ENCODE assay signal across 11 cellular contexts in the genomic region with DNA sequence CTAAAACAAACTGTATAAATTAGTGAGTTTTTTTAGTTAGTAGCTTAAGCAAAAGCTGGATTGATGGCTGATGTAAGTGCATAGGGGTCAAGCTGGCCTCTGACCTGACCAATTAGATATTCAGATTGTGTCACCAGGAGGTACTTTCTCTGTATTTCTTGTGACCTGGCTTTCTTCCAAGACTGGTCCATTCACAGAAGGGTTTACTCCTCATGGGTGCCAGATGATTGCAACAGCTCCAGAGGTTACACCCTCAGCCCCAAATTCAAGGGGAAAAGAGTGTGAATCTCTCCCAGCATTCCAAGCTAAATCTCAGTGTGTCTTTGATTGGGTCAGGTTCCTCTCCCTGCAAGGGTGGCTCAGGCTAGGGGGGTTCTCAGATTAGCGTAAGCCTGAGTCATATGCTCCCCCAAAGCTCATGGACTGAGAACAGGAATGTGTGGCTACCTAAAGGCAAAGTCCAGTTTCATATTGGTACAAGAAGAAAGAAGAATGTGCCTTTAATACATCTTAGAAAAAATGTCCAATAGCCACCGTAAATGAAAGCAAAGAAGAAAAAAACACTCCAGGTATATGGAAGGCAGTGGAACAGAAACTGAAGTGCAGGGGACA. TPM values are rescaled to one million over a fixed set of nuclear protein-coding genes. Genes with fewer than 3 reads are reported as not detected.
DNase-seq lines count a peak whose midpoint lies in the region; ATAC-seq and TF ChIP-seq lines count a peak whose summit lies in the region.
"Had no signal": no experiment of that assay in that cellular context is flagged by ENCODE, and none has a peak within 500 bp of the region (broad histone marks: within the 10 kb centered on the region; RNA-seq: fewer than 3 reads in every experiment).

No MANE protein-coding gene starts in this region.

- H3K9me3 ChIP-seq in uterus = no peaks in the 10 kb centered on the region
- H3K9me3 ChIP-seq in Karpas-422 (ENCODE audit: low read length) = no peaks in the 10 kb centered on the region

- no peak for TF ChIP-seq POLR2A in uterus (IDR thresholded peaks at IDR 0.05)

- H4K20me1 ChIP-seq in Karpas-422 (ENCODE audit: insufficient read depth, low read depth, low read length) = no peaks in the 10 kb centered on the region

- no peaks in the 10 kb centered on the region for H3K27me3 Mint-ChIP-seq in activated CD8-positive, alpha-beta T cell treated with anti-CD3 and anti-CD28 coated beads, Interleukin-2, amount 10 ng/mL, durations not matched to agents 7 days and 5 days (ENCODE audit: low read depth)
- H3K27me3 Mint-ChIP-seq in activated CD8-positive, alpha-beta T cell treated with anti-CD3 and anti-CD28 coated beads for 36 hours = no peaks in the 10 kb centered on the region
- no peaks in the 10 kb centered on the region for H3K27me3 Mint-ChIP-seq in mesothelial cell of epicardium (ENCODE audit: low read depth)
- H3K27me3 Mint-ChIP-seq: naive B cell had no signal

- H3K27ac ChIP-seq in uterus = peak overlapping the region; percentile 84 to 89
- H3K27ac ChIP-seq in Karpas-422 (ENCODE audit: low read length) = no peak overlapping the region
- H3K27ac ChIP-seq: epithelial cell of prostate had no signal

- H3K4me3 Mint-ChIP-seq in activated CD8-positive, alpha-beta T cell treated with anti-CD3 and anti-CD28 coated beads, Interleukin-2, amount 10 ng/mL, durations not matched to agents 7 days and 5 days = no peak overlapping the region
- no peak overlapping the region for H3K4me3 Mint-ChIP-seq in activated CD8-positive, alpha-beta T cell treated with anti-CD3 and anti-CD28 coated beads for 36 hours
- H3K4me3 Mint-ChIP-seq in mesothelial cell of epicardium = no peak overlapping the region

- H3K36me3 ChIP-seq in uterus (no peaks in the 10 kb centered on the region), Karpas-422 (ENCODE audit: insufficient read depth, low read length) (peaks cover 19% of the 10 kb centered on the region)

- H2AFZ ChIP-seq in Karpas-422 (ENCODE audit: low read length) = no peak overlapping the region

- peaks cover 86% of the 10 kb centered on the region for H3K79me2 ChIP-seq in Karpas-422 (ENCODE audit: low read length)

- H3K4me2 ChIP-seq in Karpas-422 (ENCODE audit: low read depth, low read length, poor library complexity, severe bottlenecking) = no peak overlapping the region

- ATAC-seq in activated CD8-positive, alpha-beta T cell treated with anti-CD3 and anti-CD28 coated beads, Interleukin-2, amount 10 ng/mL, durations not matched to agents 7 days and 5 days = no peak
- ATAC-seq in activated CD8-positive, alpha-beta T cell treated with anti-CD3 and anti-CD28 coated beads for 36 hours = no peak
- peak; percentile 40 for ATAC-seq in esophagus mucosa

- H3K9me2 ChIP-seq in Karpas-422 (replicated peaks; ENCODE audit: insufficient read depth, low read length) = no peaks in the 10 kb centered on the region

- H3K27ac Mint-ChIP-seq in activated CD8-positive, alpha-beta T cell treated with anti-CD3 and anti-CD28 coated beads, Interleukin-2, amount 10 ng/mL, durations not matched to agents 7 days and 5 days = peak overlapping the region; percentile 28
- no peak overlapping the region for H3K27ac Mint-ChIP-seq in activated CD8-positive, alpha-beta T cell treated with anti-CD3 and anti-CD28 coated beads for 36 hours
- H3K27ac Mint-ChIP-seq in mesothelial cell of epicardium = peak overlapping the region; percentile 35

- H3K9me3 Mint-ChIP-seq in activated CD8-positive, alpha-beta T cell treated with anti-CD3 and anti-CD28 coated beads, Interleukin-2, amount 10 ng/mL, durations not matched to agents 7 days and 5 days (ENCODE audit: insufficient read depth) = peaks cover 8% of the 10 kb centered on the region
- peaks cover 1% of the 10 kb centered on the region for H3K9me3 Mint-ChIP-seq in activated CD8-positive, alpha-beta T cell treated with anti-CD3 and anti-CD28 coated beads for 36 hours
- no peaks in the 10 kb centered on the region for H3K9me3 Mint-ChIP-seq in mesothelial cell of epicardium

- H3K4me1 ChIP-seq in uterus (peaks cover 18 to 19% of the 10 kb centered on the region in 2 donors), Karpas-422 (ENCODE audit: low read length) (peaks cover 16% of the 10 kb centered on the region)

- POLR2A ChIA-PET in activated CD8-positive, alpha-beta T cell treated with anti-CD3 and anti-CD28 coated beads, Interleukin-2, amount 10 ng/mL, durations not matched to agents 7 days and 5 days (lab: Charles Lee) = interaction anchor here (0.6 kb wide), 1 partner anchor 52 kb away, joined by 3 read pairs; no protein-coding TSS in a partner anchor
- POLR2A ChIA-PET in activated CD8-positive, alpha-beta T cell treated with anti-CD3 and anti-CD28 coated beads for 36 hours (lab: Charles Lee) = interaction anchor here (1.2 kb wide), 1 partner anchor 28 kb away, joined by 3 read pairs; no protein-coding TSS in a partner anchor

- H3K36me3 Mint-ChIP-seq in activated CD8-positive, alpha-beta T cell treated with anti-CD3 and anti-CD28 coated beads, Interleukin-2, amount 10 ng/mL, durations not matched to agents 7 days and 5 days (ENCODE audit: low read depth) = peaks cover 75% of the 10 kb centered on the region
- peaks cover 61% of the 10 kb centered on the region for H3K36me3 Mint-ChIP-seq in activated CD8-positive, alpha-beta T cell treated with anti-CD3 and anti-CD28 coated beads for 36 hours (ENCODE audit: low read depth)
- peaks cover 28% of the 10 kb centered on the region for H3K36me3 Mint-ChIP-seq in mesothelial cell of epicardium

- no peaks in the 10 kb centered on the region for H3K27me3 ChIP-seq in uterus
- H3K27me3 ChIP-seq in Karpas-422 (ENCODE audit: low read length) = no peaks in the 10 kb centered on the region

- H3K4me3 ChIP-seq in uterus (no peak overlapping the region), Karpas-422 (ENCODE audit: low read length) (no peak overlapping the region)

- no peak for DNase-seq in activated CD8-positive, alpha-beta T cell treated with anti-CD3 and anti-CD28 coated beads, Interleukin-2, amount 10 ng/mL, durations not matched to agents 7 days and 5 days
- DNase-seq in activated CD8-positive, alpha-beta T cell treated with anti-CD3 and anti-CD28 coated beads for 36 hours = no peak
- DNase-seq in mesothelial cell of epicardium (ENCODE audit: low spot score in 2 of 2, unreplicated experiment in 2 of 2) = no peak
- DNase-seq in uterus = no peak
- DNase-seq in activated CD4-positive, CD25-positive, alpha-beta regulatory T cell (lab: John Stamatoyannopoulos, UW) = no peak
- no peak for DNase-seq in NCI-H526 (lab: John Stamatoyannopoulos, UW)
- DNase-seq in Karpas-422 = no peak
- DNase-seq: activated gamma-delta T cell treated with Interleukin-2 at 50 U/mL for 16 hours, naive B cell had no signal

- H3K4me1 Mint-ChIP-seq in activated CD8-positive, alpha-beta T cell treated with anti-CD3 and anti-CD28 coated beads, Interleukin-2, amount 10 ng/mL, durations not matched to agents 7 days and 5 days (ENCODE audit: low read depth) = peaks cover 54% of the 10 kb centered on the region
- peaks cover 49% of the 10 kb centered on the region for H3K4me1 Mint-ChIP-seq in activated CD8-positive, alpha-beta T cell treated with anti-CD3 and anti-CD28 coated beads for 36 hours (ENCODE audit: low read depth)
- H3K4me1 Mint-ChIP-seq in mesothelial cell of epicardium = peaks cover 15% of the 10 kb centered on the region

- no peak for TF ChIP-seq CTCF in activated CD8-positive, alpha-beta T cell treated with anti-CD3 and anti-CD28 coated beads for 36 hours (IDR thresholded peaks at IDR 0.05)
- TF ChIP-seq CTCF in mesothelial cell of epicardium (IDR thresholded peaks at IDR 0.05; ENCODE audit: unreplicated experiment) = no peak
- TF ChIP-seq CTCF in uterus (IDR thresholded peaks at IDR 0.05) = no peak

- intact Hi-C loops in activated CD8-positive, alpha-beta T cell treated with anti-CD3 and anti-CD28 coated beads for 36 hours (cut with micrococcal nuclease) = no loop called here
- intact Hi-C loops in uterus (cut with DNase I; ENCODE audit: low total_unique reads) = no loop called here

- CTCF ChIA-PET in activated CD8-positive, alpha-beta T cell treated with anti-CD3 and anti-CD28 coated beads, Interleukin-2, amount 10 ng/mL, durations not matched to agents 7 days and 5 days (lab: Charles Lee) = interaction anchor here (1.0 to 10.8 kb wide), 3 partner anchors 17 to 47 kb away, joined by 3 to 85 read pairs (median 8); partner anchors contain the start of gene PML
- CTCF ChIA-PET in activated CD8-positive, alpha-beta T cell treated with anti-CD3 and anti-CD28 coated beads for 36 hours (lab: Charles Lee) = interaction anchor here (0.9 to 2.8 kb wide), 4 partner anchors 37 to 83 kb away, joined by 3 to 14 read pairs (median 6); no protein-coding TSS in a partner anchor

- H3K9ac ChIP-seq in Karpas-422 (ENCODE audit: low read length) = no peak overlapping the region

RNA-seq across cellular contexts. Expression of gene PML, which starts 16.5 kb away (rescaled TPM):
- 100 to 1,000 TPM; 108 to 115 TPM for total RNA-seq in activated CD8-positive, alpha-beta T cell treated with anti-CD3 and anti-CD28 coated beads, Interleukin-2, amount 10 ng/mL, durations not matched to agents 7 days and 5 days
- total RNA-seq in activated CD8-positive, alpha-beta T cell treated with anti-CD3 and anti-CD28 coated beads for 36 hours = 10 to 100 TPM; 48.8 to 49.6 TPM
- total RNA-seq in esophagus mucosa (28.8 TPM), mesothelial cell of epicardium (41.2 to 45.3 TPM (median 43.6 TPM) in 3 replicates), uterus (100 to 1,000 TPM in 2 of 4 donors, 10 to 100 TPM in 2; 39.0 to 118 (median 78.3) TPM)
- 15.4 and 21.5 TPM in 2 replicates for total RNA-seq in Karpas-422 (2014; rRNA removed; shearing (Covaris generic); ENCODE audit: low replicate concordance)

RNA-seq across cellular contexts. Expression of gene STOML1, which starts 18.9 kb away (rescaled TPM):
- 10 to 100 TPM; 10.8 to 10.9 TPM for total RNA-seq in activated CD8-positive, alpha-beta T cell treated with anti-CD3 and anti-CD28 coated beads, Interleukin-2, amount 10 ng/mL, durations not matched to agents 7 days and 5 days
- 1 to 10 TPM; 5.2 to 6.5 TPM for total RNA-seq in activated CD8-positive, alpha-beta T cell treated with anti-CD3 and anti-CD28 coated beads for 36 hours
- total RNA-seq in esophagus mucosa (10.4 TPM), mesothelial cell of epicardium (11.1 to 13.7 TPM (median 11.9 TPM) in 3 replicates), uterus (10 to 100 TPM in 2 of 4 donors, 1 to 10 TPM in 2; 4.4 to 16.6 (median 8.3) TPM)
- total RNA-seq in Karpas-422 (2014; rRNA removed; shearing (Covaris generic); ENCODE audit: low replicate concordance) = 2.3 and 5.4 TPM in 2 replicates
